In genomic region chr2:171172980-171173542, GRCh38 we compare ENCODE assay signal across 22 cellular contexts. TPM values are rescaled to one million over a fixed set of nuclear protein-coding genes. Genes with fewer than 3 reads are reported as not detected.
DNase-seq lines count a peak whose midpoint lies in the region; ATAC-seq and TF ChIP-seq lines count a peak whose summit lies in the region.
"Had no signal": no experiment of that assay in that cellular context is flagged by ENCODE, and none has a peak within 500 bp of the region (broad histone marks: within the 10 kb centered on the region; RNA-seq: fewer than 3 reads in every experiment).

No MANE protein-coding gene starts in this region.

- H3K9me3 ChIP-seq in suprapubic skin = no peaks in the 10 kb centered on the region
- H3K9me3 ChIP-seq: heart left ventricle, tibial nerve had no signal

- ATAC-seq in HG02885 (IDR thresholded peaks at IDR 0.05; ENCODE audit: poor library complexity, unreplicated experiment) = peak; percentile 46
- peak; percentile 19 for ATAC-seq in central memory CD8-positive, alpha-beta T cell (replicated peaks; ENCODE audit: extremely low read depth, poor library complexity, severe bottlenecking)
- peak; percentile 94 to 95 for ATAC-seq in natural killer cell treated with Interleukin-12 subunit alpha and Interleukin-12 subunit beta and Interleukin-15 and Interleukin-18, amount 100 ng/mL, for 72 hours
- ATAC-seq: heart left ventricle; left ventricle myocardium superior; stimulated activated naive B cell treated with anti-CD40 and anti-IgM and Interleukin-4, amounts not matched to agents 10 μg/mL and 1 μg/mL and 100 μg/mL, for 72 hours had no signal

- H3K27ac ChIP-seq in suprapubic skin = no peak overlapping the region
- H3K27ac ChIP-seq: heart left ventricle, tibial nerve had no signal

- no peak for TF ChIP-seq POLR2A in suprapubic skin (IDR thresholded peaks at IDR 0.05)

- peaks cover 14% of the 10 kb centered on the region for H3K4me1 Mint-ChIP-seq in activated naive CD4-positive, alpha-beta T cell treated with anti-CD3 and anti-CD28 coated beads for 36 hours (ENCODE audit: low read depth)
- no peaks in the 10 kb centered on the region for H3K4me1 Mint-ChIP-seq in central memory CD8-positive, alpha-beta T cell
- peaks cover 8 to 11% of the 10 kb centered on the region in 2 donors for H3K4me1 Mint-ChIP-seq in natural killer cell treated with Interleukin-12 subunit alpha and Interleukin-12 subunit beta and Interleukin-15 and Interleukin-18, amount 100 ng/mL, for 72 hours (ENCODE audit: low read depth in 2 of 2)
- H3K4me1 Mint-ChIP-seq: CD8-positive, alpha-beta memory T cell; immature natural killer cell had no signal

- intact Hi-C loops in activated naive CD4-positive, alpha-beta T cell treated with anti-CD3 and anti-CD28 coated beads for 36 hours (cut with micrococcal nuclease) = loop anchor here (1.0 kb wide), 4 partner anchors 10 to 243 kb away; no protein-coding TSS in a partner anchor

- WGBS in suprapubic skin = 70% methylated on average over 1 of the region's 1 CpG

- no peaks in the 10 kb centered on the region for H3K27me3 ChIP-seq in suprapubic skin
- H3K27me3 ChIP-seq: heart left ventricle, tibial nerve had no signal

- TF ChIP-seq CTCF in suprapubic skin (IDR thresholded peaks at IDR 0.05) = no peak

- CTCF ChIA-PET in activated naive CD4-positive, alpha-beta T cell treated with anti-CD3 and anti-CD28 coated beads for 36 hours (lab: Charles Lee) = interaction anchor here (0.6 to 1.2 kb wide), 2 partner anchors 86 to 260 kb away, joined by 3 read pairs; no protein-coding TSS in a partner anchor

- peaks cover 6% of the 10 kb centered on the region for H3K9me3 Mint-ChIP-seq in activated naive CD4-positive, alpha-beta T cell treated with anti-CD3 and anti-CD28 coated beads for 36 hours
- H3K9me3 Mint-ChIP-seq in central memory CD8-positive, alpha-beta T cell = peaks cover 5% of the 10 kb centered on the region
- no peaks in the 10 kb centered on the region for H3K9me3 Mint-ChIP-seq in natural killer cell treated with Interleukin-12 subunit alpha and Interleukin-12 subunit beta and Interleukin-15 and Interleukin-18, amount 100 ng/mL, for 72 hours
- H3K9me3 Mint-ChIP-seq: HFFc6, immature natural killer cell had no signal

- no peak overlapping the region for H3K27ac Mint-ChIP-seq in activated naive CD4-positive, alpha-beta T cell treated with anti-CD3 and anti-CD28 coated beads for 36 hours
- H3K27ac Mint-ChIP-seq in central memory CD8-positive, alpha-beta T cell (ENCODE audit: low read depth) = no peak overlapping the region
- peak overlapping the region; percentile 48 to 64 for H3K27ac Mint-ChIP-seq in natural killer cell treated with Interleukin-12 subunit alpha and Interleukin-12 subunit beta and Interleukin-15 and Interleukin-18, amount 100 ng/mL, for 72 hours
- H3K27ac Mint-ChIP-seq: CD8-positive, alpha-beta memory T cell; HFFc6; immature natural killer cell; stimulated activated naive B cell treated with anti-CD40 and anti-IgM and Interleukin-4, amounts not matched to agents 10 μg/mL and 1 μg/mL and 100 μg/mL, for 72 hours had no signal

- no peaks in the 10 kb centered on the region for H3K36me3 ChIP-seq in suprapubic skin
- H3K36me3 ChIP-seq: heart left ventricle, tibial nerve had no signal

- no peaks in the 10 kb centered on the region for H3K27me3 Mint-ChIP-seq in activated naive CD4-positive, alpha-beta T cell treated with anti-CD3 and anti-CD28 coated beads for 36 hours (ENCODE audit: low read depth)
- no peaks in the 10 kb centered on the region for H3K27me3 Mint-ChIP-seq in central memory CD8-positive, alpha-beta T cell
- peaks cover 6 to 25% of the 10 kb centered on the region in 2 donors for H3K27me3 Mint-ChIP-seq in natural killer cell treated with Interleukin-12 subunit alpha and Interleukin-12 subunit beta and Interleukin-15 and Interleukin-18, amount 100 ng/mL, for 72 hours
- H3K27me3 Mint-ChIP-seq: CD8-positive, alpha-beta memory T cell; stimulated activated naive B cell treated with anti-CD40 and anti-IgM and Interleukin-4, amounts not matched to agents 10 μg/mL and 1 μg/mL and 100 μg/mL, for 72 hours had no signal

- no peaks in the 10 kb centered on the region for H3K36me3 Mint-ChIP-seq in activated naive CD4-positive, alpha-beta T cell treated with anti-CD3 and anti-CD28 coated beads for 36 hours (ENCODE audit: low read depth)
- no peaks in the 10 kb centered on the region for H3K36me3 Mint-ChIP-seq in central memory CD8-positive, alpha-beta T cell (ENCODE audit: insufficient read depth)
- H3K36me3 Mint-ChIP-seq in natural killer cell treated with Interleukin-12 subunit alpha and Interleukin-12 subunit beta and Interleukin-15 and Interleukin-18, amount 100 ng/mL, for 72 hours = no peaks in the 10 kb centered on the region
- H3K36me3 Mint-ChIP-seq: immature natural killer cell; stimulated activated naive B cell treated with anti-CD40 and anti-IgM and Interleukin-4, amounts not matched to agents 10 μg/mL and 1 μg/mL and 100 μg/mL, for 72 hours had no signal

- no peak overlapping the region for H3K4me3 Mint-ChIP-seq in activated naive CD4-positive, alpha-beta T cell treated with anti-CD3 and anti-CD28 coated beads for 36 hours
- no peak overlapping the region for H3K4me3 Mint-ChIP-seq in central memory CD8-positive, alpha-beta T cell
- no peak overlapping the region for H3K4me3 Mint-ChIP-seq in natural killer cell treated with Interleukin-12 subunit alpha and Interleukin-12 subunit beta and Interleukin-15 and Interleukin-18, amount 100 ng/mL, for 72 hours
- H3K4me3 Mint-ChIP-seq: CD8-positive, alpha-beta memory T cell; HFFc6; immature natural killer cell; stimulated activated naive B cell treated with anti-CD40 and anti-IgM and Interleukin-4, amounts not matched to agents 10 μg/mL and 1 μg/mL and 100 μg/mL, for 72 hours had no signal

- no peak overlapping the region for H3K4me3 ChIP-seq in suprapubic skin
- H3K4me3 ChIP-seq: heart left ventricle, tibial nerve had no signal

- peak; percentile 57 for DNase-seq in activated naive CD4-positive, alpha-beta T cell treated with anti-CD3 and anti-CD28 coated beads for 36 hours
- DNase-seq in activated naive CD4-positive, alpha-beta T cell (lab: John Stamatoyannopoulos, UW) = no peak
- no peak for DNase-seq in central memory CD8-positive, alpha-beta T cell (ENCODE audit: low spot score in 2 of 2)
- DNase-seq in natural killer cell treated with Interleukin-12 subunit alpha and Interleukin-12 subunit beta and Interleukin-15 and Interleukin-18, amount 100 ng/mL, for 72 hours (ENCODE audit: low spot score) = no peak
- DNase-seq in suprapubic skin (ENCODE audit: low spot score in 2 of 2) (no peak), cerebellum (ENCODE audit: low spot score) (no peak), cerebellar cortex (ENCODE audit: low spot score) (no peak)
- DNase-seq: activated CD4-positive, alpha-beta T cell treated with anti-CD3 and anti-CD28 coated beads, Interleukin-2, amount 50 U/mL, for 1 hour; CD8-positive, alpha-beta memory T cell; cerebellar nuclear complex; effector memory CD4-positive, alpha-beta T cell; heart left ventricle; HFFc6; immature natural killer cell; KBM-7; left ventricle myocardium superior; NCI-H2029 treated with DMSO at 0.1 percent for 48 hours; NCI-H446 treated with DMSO at 0.1 percent for 48 hours; nucleus accumbens; stimulated activated naive B cell treated with anti-CD40 and anti-IgM and Interleukin-4, amounts not matched to agents 10 μg/mL and 1 μg/mL and 100 μg/mL, for 72 hours had no signal

- H3K4me1 ChIP-seq in suprapubic skin = no peaks in the 10 kb centered on the region
- H3K4me1 ChIP-seq: heart left ventricle, tibial nerve had no signal

- TF ChIP-seq EP300 in suprapubic skin (IDR thresholded peaks at IDR 0.05) = no peak

RNA-seq across cellular contexts. Expression of gene TLK1, which starts 12.4 kb away (rescaled TPM):
- 10 to 100 TPM; 54.5 to 55.9 TPM for total RNA-seq in activated naive CD4-positive, alpha-beta T cell treated with anti-CD3 and anti-CD28 coated beads for 36 hours
- 10 to 100 TPM; 59.5 to 76.3 TPM for total RNA-seq in natural killer cell treated with Interleukin-12 subunit alpha and Interleukin-12 subunit beta and Interleukin-15 and Interleukin-18, amount 100 ng/mL, for 72 hours
- 10 to 100 TPM; 24.9 to 60.4 (median 38.3) TPM for total RNA-seq in suprapubic skin
- total RNA-seq in cerebellum = 25.9 TPM

Comparison
In these comparisons a context has a peak if more than half of its experiments do, and no peak if none do; other contexts are left out.
1. H3K27ac Mint-ChIP-seq: peak in natural killer cell treated with Interleukin-12 subunit alpha and Interleukin-12 subunit beta and Interleukin-15 and Interleukin-18, amount 100 ng/mL, for 72 hours (2 of 2); none in activated naive CD4-positive, alpha-beta T cell treated with anti-CD3 and anti-CD28 coated beads for 36 hours (single experiment) and central memory CD8-positive, alpha-beta T cell (single experiment).
2. ATAC-seq: peak in every context shown above with its lines; median percentile 94 in natural killer cell treated with Interleukin-12 subunit alpha and Interleukin-12 subunit beta and Interleukin-15 and Interleukin-18, amount 100 ng/mL, for 72 hours; 46 in HG02885; 19 in central memory CD8-positive, alpha-beta T cell.